In genomic region chr6:124869412-124869811, GRCh38 we compare ENCODE assay signal across 13 cellular contexts.
DNase-seq lines count a peak whose midpoint lies in the region.
"Had no signal": no experiment of that assay in that cellular context is flagged by ENCODE, and none has a peak within 500 bp of the region (broad histone marks: within the 10 kb centered on the region; RNA-seq: fewer than 3 reads in every experiment).

No MANE protein-coding gene starts in this region.

- H4K20me1 ChIP-seq in GM23248 (ENCODE audit: insufficient read depth) = no peaks in the 10 kb centered on the region

- DNase-seq in GM23248 = peak; percentile 45
- peak; percentile 47 for DNase-seq in NCI-H69 (lab: John Stamatoyannopoulos, UW)
- DNase-seq in fibroblast of gingiva (ENCODE audit: low read depth) = peak; percentile 57
- no peak for DNase-seq in mesenchymal stem cell
- DNase-seq in SHP77 (lab: John Stamatoyannopoulos, UW) = no peak
- DNase-seq in NCI-H226 = no peak
- no peak for DNase-seq in SJCRH30
- DNase-seq in NCI-H510A (lab: John Stamatoyannopoulos, UW) = no peak
- DNase-seq: NCI-H1694 treated with DMSO at 0.1 percent for 48 hours, NCI-H524 had no signal

- H3K9me3 ChIP-seq in GM23248 (ENCODE audit: low read depth) (no peaks in the 10 kb centered on the region), mesenchymal stem cell (ENCODE audit: control insufficient read depth, low read length) (no peaks in the 10 kb centered on the region), SJCRH30 (replicated peaks) (no peaks in the 10 kb centered on the region)
- H3K9me3 ChIP-seq: SJSA1 had no signal

- H2BK120ac ChIP-seq in mesenchymal stem cell (ENCODE audit: low read depth, low read length) = no peak overlapping the region

- H3K79me1 ChIP-seq in mesenchymal stem cell (replicated peaks; ENCODE audit: low read length, poor library complexity, severe bottlenecking) = no peaks in the 10 kb centered on the region

- H2BK5ac ChIP-seq in mesenchymal stem cell (ENCODE audit: low read depth, low read length, poor library complexity, severe bottlenecking) = no peak overlapping the region

- H3K9ac ChIP-seq in GM23248 (no peak overlapping the region), mesenchymal stem cell (ENCODE audit: low read length) (peak overlapping the region; percentile 53)

- no peaks in the 10 kb centered on the region for H3K9me2 ChIP-seq in GM23248 (ENCODE audit: insufficient read depth)

- H3K27ac ChIP-seq in GM23248 (no peak overlapping the region), mesenchymal stem cell (ENCODE audit: low read length, poor library complexity, severe bottlenecking) (no peak overlapping the region), SJCRH30 (no peak overlapping the region)
- H3K27ac ChIP-seq: C4-2B, SJSA1 had no signal

- no peak overlapping the region for H3K23ac ChIP-seq in mesenchymal stem cell (ENCODE audit: low read length in 2 of 2)

- H4K91ac ChIP-seq in mesenchymal stem cell (ENCODE audit: low read length) = no peak overlapping the region

- no peaks in the 10 kb centered on the region for H3K79me2 ChIP-seq in GM23248 (ENCODE audit: insufficient read depth)

- H3K27me3 ChIP-seq in GM23248 (replicated peaks; ENCODE audit: insufficient read depth) (no peaks in the 10 kb centered on the region), mesenchymal stem cell (ENCODE audit: control insufficient read depth in 1 of 2, insufficient read depth in 1 of 2, low read length in 2 of 2) (peaks cover 0 to 7% of the 10 kb centered on the region in 2 experiments), SJCRH30 (0 out of 2 replicates have a peak, but pooled peaks cover 3% of the 10 kb centered on the region)
- H3K27me3 ChIP-seq: SJSA1 had no signal

- no peaks in the 10 kb centered on the region for H3K36me3 ChIP-seq in GM23248 (ENCODE audit: low read depth)
- H3K36me3 ChIP-seq in mesenchymal stem cell (ENCODE audit: control insufficient read depth in 1 of 2, insufficient read depth in 2 of 2, low read depth in 1 of 2, low read length in 2 of 2) = no peaks in the 10 kb centered on the region
- no peaks in the 10 kb centered on the region for H3K36me3 ChIP-seq in SJCRH30
- H3K36me3 ChIP-seq: SJSA1 had no signal

- no peak overlapping the region for H3K4me3 ChIP-seq in GM23248
- no peak overlapping the region for H3K4me3 ChIP-seq in mesenchymal stem cell (ENCODE audit: insufficient read depth in 1 of 2, low read depth in 1 of 2, low read length in 2 of 2)
- no peak overlapping the region for H3K4me3 ChIP-seq in SJCRH30
- H3K4me3 ChIP-seq: K562, SJSA1 had no signal

- H3K4me1 ChIP-seq in GM23248 (ENCODE audit: insufficient read depth) (0 out of 2 replicates have a peak, but pooled peaks cover 5% of the 10 kb centered on the region), mesenchymal stem cell (ENCODE audit: control insufficient read depth, insufficient read depth, low read depth, low read length) (no peaks in the 10 kb centered on the region), SJCRH30 (no peaks in the 10 kb centered on the region)
- H3K4me1 ChIP-seq: SJSA1 had no signal

- H2AK5ac ChIP-seq in mesenchymal stem cell (ENCODE audit: low read length, severe bottlenecking) = no peak overlapping the region

- no peak overlapping the region for H3K4ac ChIP-seq in mesenchymal stem cell (ENCODE audit: low read depth in 1 of 2, low read length in 2 of 2)

- WGBS in GM23248 (ENCODE audit: low coverage in 1 of 2, low lambda C conversion rate in 2 of 2, missing lambda C conversion rate in 2 of 2), 2 experiments = 77 to 78% methylated on average over 2 of the region's 2 CpGs
- 77% methylated on average over 2 of the region's 2 CpGs for WGBS in mesenchymal stem cell

- H2BK15ac ChIP-seq in mesenchymal stem cell (ENCODE audit: low read depth, poor library complexity, severe bottlenecking) = no peak overlapping the region

- no peak overlapping the region for H3K4me2 ChIP-seq in GM23248 (ENCODE audit: unreplicated experiment)
- H3K4me2 ChIP-seq in mesenchymal stem cell (ENCODE audit: low read length, poor library complexity, severe bottlenecking) = no peak overlapping the region

- H3K14ac ChIP-seq in mesenchymal stem cell (ENCODE audit: low read length in 2 of 2) = no peak overlapping the region

- no peak overlapping the region for H2AFZ ChIP-seq in GM23248
- no peak overlapping the region for H2AFZ ChIP-seq in mesenchymal stem cell (ENCODE audit: low read depth, low read length)

- H2BK12ac ChIP-seq in mesenchymal stem cell (ENCODE audit: low read length in 2 of 2) = no peak overlapping the region

- H3F3A ChIP-seq in GM23248 (ENCODE audit: insufficient read depth) = no peaks in the 10 kb centered on the region

- no peak overlapping the region for H3K18ac ChIP-seq in mesenchymal stem cell (ENCODE audit: low read depth in 1 of 2, low read length in 2 of 2)

- no peak overlapping the region for H4K8ac ChIP-seq in mesenchymal stem cell (ENCODE audit: low read length)

- in situ Hi-C loops in GM23248 (cut with MboI) = loop anchor here (25.0 kb wide), 1 partner anchor 893 kb away; no protein-coding TSS in a partner anchor

Comparison
In these comparisons a context has a peak if more than half of its experiments do, and no peak if none do; other contexts are left out.
1. DNase-seq: peak in GM23248 (single experiment), NCI-H69 (single experiment) and fibroblast of gingiva (single experiment); none in mesenchymal stem cell (single experiment), SHP77 (0 of 2), NCI-H226 (single experiment), SJCRH30 (0 of 2) and NCI-H510A (single experiment).